25 cellular contexts compared by ENCODE assay signal in the genomic region with DNA sequence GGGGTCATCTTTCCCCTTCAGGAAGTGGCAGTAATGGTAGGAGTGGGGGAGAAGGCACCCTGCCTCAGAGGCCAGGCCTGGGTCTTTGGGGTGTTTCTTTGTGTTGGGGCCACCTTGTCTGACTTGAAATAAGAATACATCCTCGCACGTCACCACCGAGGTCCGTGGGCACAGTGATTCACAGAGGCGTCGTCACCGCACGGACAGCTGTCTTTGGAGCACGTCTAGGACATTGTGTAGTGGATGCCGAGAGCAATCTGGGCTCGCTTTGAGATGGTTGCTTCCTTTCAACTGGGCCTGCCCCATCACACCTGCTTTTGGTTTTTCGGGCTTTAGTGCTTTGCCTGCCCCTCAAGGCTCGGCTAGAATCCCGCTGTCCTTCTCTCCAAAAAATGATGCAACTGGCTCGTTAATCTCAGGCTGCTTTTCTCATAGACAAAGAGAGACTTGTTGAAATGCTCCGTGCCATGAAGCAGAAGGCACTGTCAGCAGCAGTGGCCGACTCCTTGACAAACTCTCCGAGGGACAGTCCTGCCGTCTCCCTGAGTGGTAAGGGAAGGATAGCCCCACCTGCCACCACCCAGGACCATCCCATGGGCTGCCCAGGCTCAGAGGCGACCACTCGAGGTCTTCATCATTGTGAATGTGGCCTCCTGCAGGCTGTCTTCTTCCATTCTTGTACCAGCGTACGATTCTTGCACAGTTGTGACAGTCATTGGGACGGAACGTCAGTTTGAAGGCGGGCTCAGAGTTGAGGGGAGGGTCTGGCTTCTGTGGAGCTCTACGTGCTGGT. TPM values are rescaled to one million over a fixed set of nuclear protein-coding genes. Genes with fewer than 3 reads are reported as not detected.
DNase-seq lines count a peak whose midpoint lies in the region; ATAC-seq and TF ChIP-seq lines count a peak whose summit lies in the region.
"Had no signal": no experiment of that assay in that cellular context is flagged by ENCODE, and none has a peak within 500 bp of the region (broad histone marks: within the 10 kb centered on the region; RNA-seq: fewer than 3 reads in every experiment).

No MANE protein-coding gene starts in this region.

- H3K27ac Mint-ChIP-seq in endothelial cell (ENCODE audit: unreplicated experiment), result peak overlapping the region; percentile 7
- H3K27ac Mint-ChIP-seq in neural crest cell (ENCODE audit: unreplicated experiment), result no peak overlapping the region
- H3K27ac Mint-ChIP-seq: activated naive CD8-positive, alpha-beta T cell treated with anti-CD3 and anti-CD28 coated beads, Interleukin-2, amount 10 ng/mL, durations not matched to agents 7 days and 5 days; stimulated activated naive CD8-positive, alpha-beta T cell treated with anti-CD3 and anti-CD28 coated beads, Interleukin-15, Interleukin-2, amounts not matched to agents 100 ng/mL and 50 ng/mL, for 24 hours; T-cell had no signal

- peaks cover 14% of the 10 kb centered on the region for H3K36me3 Mint-ChIP-seq in endothelial cell (ENCODE audit: low read depth, unreplicated experiment)
- H3K36me3 Mint-ChIP-seq in neural crest cell (ENCODE audit: low read depth), result peaks cover 22% of the 10 kb centered on the region

- in situ Hi-C loops in GM13976 (cut with MboI; ENCODE audit: low sequenced_read_pairs, unreplicated experiment), result no loop called here

- no peak for TF ChIP-seq CTCF in endothelial cell (IDR thresholded peaks at IDR 0.05; ENCODE audit: unreplicated experiment)
- no peak for TF ChIP-seq CTCF in neural crest cell (conservative IDR thresholded peaks at IDR 0.05)
- no peak for TF ChIP-seq CTCF in GM13976 (IDR thresholded peaks at IDR 0.05; ENCODE audit: borderline replicate concordance, control extremely low read depth, extremely low read depth, insufficient read depth, missing control alignments)

- ATAC-seq in left cardiac atrium, result no peak
- no peak for ATAC-seq in Right ventricle myocardium inferior
- ATAC-seq: natural killer cell, T-cell had no signal

- DNase-seq in left cardiac atrium (peak; percentile 11), Right ventricle myocardium inferior (ENCODE audit: missing footprints) (no peak), endothelial cell (ENCODE audit: low spot score) (no peak), neural crest cell (ENCODE audit: low read depth, low spot score) (no peak), GM13976 (ENCODE audit: low spot score) (no peak), NCI-H1930 (lab: John Stamatoyannopoulos, UW) (no peak), Kasumi-1 (lab: John Stamatoyannopoulos, UW) (no peak), GF-D8 (lab: John Stamatoyannopoulos, UW) (no peak)
- DNase-seq: activated CD4-positive, alpha-beta T cell treated with anti-CD3 and anti-CD28 coated beads for 48 hours; activated CD8-positive, alpha-beta memory T cell treated with anti-CD3 and anti-CD28 coated beads for 24 hours; activated effector memory CD4-positive, alpha-beta T cell treated with Interleukin-2 at 50 U/mL for 16 hours; activated naive CD8-positive, alpha-beta T cell treated with anti-CD3 and anti-CD28 coated beads, Interleukin-2, amount 10 ng/mL, durations not matched to agents 7 days and 5 days; activated T-cell treated with anti-CD3 and anti-CD28 coated beads for 4 hours; CD4-positive, alpha-beta memory T cell; colonic mucosa; effector CD4-positive, alpha-beta T cell; MV-4-11; natural killer cell; NCI-H1436 treated with DMSO at 0.1 percent for 48 hours; stimulated activated CD4-positive, alpha-beta T cell treated with anti-CD3 and anti-CD28 coated beads, Interleukin-2, amount 100 ng/mL, for 24 hours; T-cell; uterus; WERI-Rb-1 had no signal

- intact Hi-C loops in left cardiac atrium (cut with DNase I) (no loop called here), Right ventricle myocardium inferior (cut with DNase I) (no loop called here)

- H3K9me3 Mint-ChIP-seq in endothelial cell (ENCODE audit: unreplicated experiment) (no peaks in the 10 kb centered on the region), neural crest cell (no peaks in the 10 kb centered on the region)
- H3K9me3 Mint-ChIP-seq: activated naive CD8-positive, alpha-beta T cell treated with anti-CD3 and anti-CD28 coated beads, Interleukin-2, amount 10 ng/mL, durations not matched to agents 7 days and 5 days; CD4-positive, alpha-beta memory T cell; natural killer cell; stimulated activated naive CD8-positive, alpha-beta T cell treated with anti-CD3 and anti-CD28 coated beads, Interleukin-15, Interleukin-2, amounts not matched to agents 100 ng/mL and 50 ng/mL, for 24 hours; T-cell had no signal

- H3K4me1 Mint-ChIP-seq in endothelial cell (ENCODE audit: unreplicated experiment) (no peaks in the 10 kb centered on the region), neural crest cell (peaks cover 24% of the 10 kb centered on the region)
- H3K4me1 Mint-ChIP-seq: activated naive CD8-positive, alpha-beta T cell treated with anti-CD3 and anti-CD28 coated beads, Interleukin-2, amount 10 ng/mL, durations not matched to agents 7 days and 5 days; CD4-positive, alpha-beta memory T cell had no signal

- H3K4me3 Mint-ChIP-seq in endothelial cell (ENCODE audit: unreplicated experiment) (no peak overlapping the region), neural crest cell (peak overlapping the region; percentile 34)
- H3K4me3 Mint-ChIP-seq: activated naive CD8-positive, alpha-beta T cell treated with anti-CD3 and anti-CD28 coated beads, Interleukin-2, amount 10 ng/mL, durations not matched to agents 7 days and 5 days; CD4-positive, alpha-beta memory T cell; natural killer cell; stimulated activated naive CD8-positive, alpha-beta T cell treated with anti-CD3 and anti-CD28 coated beads, Interleukin-15, Interleukin-2, amounts not matched to agents 100 ng/mL and 50 ng/mL, for 24 hours; T-cell had no signal

- peaks cover 4% of the 10 kb centered on the region for H3K27me3 Mint-ChIP-seq in endothelial cell (ENCODE audit: unreplicated experiment)
- H3K27me3 Mint-ChIP-seq in neural crest cell (ENCODE audit: low read depth), result peaks cover 12% of the 10 kb centered on the region
- H3K27me3 Mint-ChIP-seq: activated naive CD8-positive, alpha-beta T cell treated with anti-CD3 and anti-CD28 coated beads, Interleukin-2, amount 10 ng/mL, durations not matched to agents 7 days and 5 days; CD4-positive, alpha-beta memory T cell; stimulated activated naive CD8-positive, alpha-beta T cell treated with anti-CD3 and anti-CD28 coated beads, Interleukin-15, Interleukin-2, amounts not matched to agents 100 ng/mL and 50 ng/mL, for 24 hours; T-cell had no signal

RNA-seq across cellular contexts. Expression of gene GINS2, which starts 24.0 kb away (rescaled TPM):
- total RNA-seq in left cardiac atrium, result 1 to 10 TPM; 1.2 to 2.4 TPM
- total RNA-seq in Right ventricle myocardium inferior, result 1.4 TPM
- total RNA-seq in endothelial cell (ENCODE audit: unreplicated experiment), result 9.1 TPM
- total RNA-seq in neural crest cell, result 74.0 and 82.2 TPM in 2 replicates
- total RNA-seq: ascending aorta had no signal

RNA-seq across cellular contexts. Expression of gene GSE1, which starts 51.7 kb away (rescaled TPM):
- 10 to 100 TPM; 54.6 to 60.6 TPM for total RNA-seq in left cardiac atrium
- total RNA-seq in Right ventricle myocardium inferior, result 28.9 TPM
- total RNA-seq in endothelial cell (ENCODE audit: unreplicated experiment), result 23.9 TPM
- 26.7 and 27.3 TPM in 2 replicates for total RNA-seq in neural crest cell
